9 cellular contexts compared by ENCODE assay signal in the genomic region with DNA sequence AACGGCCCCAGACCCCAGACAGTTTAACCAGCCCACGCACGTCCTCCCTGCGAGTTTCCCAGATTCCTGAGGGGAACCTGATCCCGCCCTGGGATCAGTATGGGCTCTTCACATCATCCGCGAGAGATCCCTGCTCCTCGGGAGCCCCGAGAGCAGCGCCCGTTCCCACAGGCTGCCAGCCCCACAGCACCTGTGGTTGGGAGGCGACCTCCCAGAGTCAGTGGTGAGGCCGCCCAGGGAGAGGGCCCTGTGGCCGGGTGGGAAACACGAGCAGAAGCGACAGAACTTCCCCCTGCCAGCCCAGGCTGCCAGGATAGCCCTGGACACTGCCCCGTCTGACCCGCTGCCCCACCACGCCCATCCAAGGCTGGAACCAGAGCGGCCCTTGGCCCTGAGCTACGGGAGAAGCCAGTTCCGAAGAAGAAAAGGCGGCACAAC. TPM values are rescaled to one million over a fixed set of nuclear protein-coding genes. Genes with fewer than 3 reads are reported as not detected.
A peak's percentile ranks its signal among the peaks of the same experiment; 100 is the strongest.
DNase-seq lines count a peak whose midpoint lies in the region; ATAC-seq and TF ChIP-seq lines count a peak whose summit lies in the region.
"Had no signal": no experiment of that assay in that cellular context is flagged by ENCODE, and none has a peak within 500 bp of the region (broad histone marks: within the 10 kb centered on the region; RNA-seq: fewer than 3 reads in every experiment).

No MANE protein-coding gene starts in this region.

- peaks cover 26 to 45% of the 10 kb centered on the region in 2 donors for H3K4me1 ChIP-seq in naive thymus-derived CD4-positive, alpha-beta T cell (ENCODE audit: control insufficient read depth in 2 of 2, insufficient read depth in 2 of 2, low read length in 2 of 2)
- H3K4me1 ChIP-seq in vagina (peaks cover 51% of the 10 kb centered on the region), GM23248 (ENCODE audit: insufficient read depth) (peaks cover 6% of the 10 kb centered on the region; the same call in 1 of the 2 replicates)

- peaks cover 0 to 9% (median 0%) of the 10 kb centered on the region in 11 donors for H3K9me3 Mint-ChIP-seq in naive thymus-derived CD4-positive, alpha-beta T cell

- H3K9me3 ChIP-seq in naive thymus-derived CD4-positive, alpha-beta T cell (ENCODE audit: control insufficient read depth in 2 of 3, low read length in 3 of 3) = no peaks in the 10 kb centered on the region
- H3K9me3 ChIP-seq in vagina (no peaks in the 10 kb centered on the region), GM23248 (ENCODE audit: low read depth) (no peaks in the 10 kb centered on the region)

- DNase-seq in Right ventricle myocardium superior (peak; percentile 50), Right ventricle myocardium inferior (ENCODE audit: missing footprints) (no peak), dorsolateral prefrontal cortex (no peak), vagina (ENCODE audit: extremely low spot score in 2 of 2) (no peak), NAMALWA (ENCODE audit: low spot score) (no peak), DMS79 (lab: John Stamatoyannopoulos, UW) (no peak), GM23248 (no peak)
- no peak for DNase-seq in naive thymus-derived CD4-positive, alpha-beta T cell
- DNase-seq: cerebellar nuclear complex had no signal

- ATAC-seq in Right ventricle myocardium superior (ENCODE audit: poor library complexity) (peak; percentile 1), Right ventricle myocardium inferior (no peak)
- no peak for ATAC-seq in naive thymus-derived CD4-positive, alpha-beta T cell

- H3K4me3 Mint-ChIP-seq in naive thymus-derived CD4-positive, alpha-beta T cell = peak overlapping the region; percentile 80 to 96 (median 85)

- WGBS in GM23248 (ENCODE audit: low coverage in 1 of 2, low lambda C conversion rate in 2 of 2, missing lambda C conversion rate in 2 of 2), 2 experiments = 54 to 72% methylated on average over 6 to 14 of the region's 23 CpGs

- POLR2A ChIA-PET in naive thymus-derived CD4-positive, alpha-beta T cell (lab: Charles Lee) = interaction anchor here (1.2 to 9.6 kb wide), 11 partner anchors 11 to 278 kb away, joined by 3 to 142 read pairs (median 12); a partner anchor contains a TSS

- H3K27ac ChIP-seq in dorsolateral prefrontal cortex = peak overlapping the region; percentile 70 to 98 (median 95)
- peak overlapping the region; percentile 72 for H3K27ac ChIP-seq in naive thymus-derived CD4-positive, alpha-beta T cell (ENCODE audit: low read depth, low read length)
- peak overlapping the region; percentile 90 for H3K27ac ChIP-seq in vagina
- no peak overlapping the region for H3K27ac ChIP-seq in GM23248

- TF ChIP-seq CTCF in dorsolateral prefrontal cortex (IDR thresholded peaks at IDR 0.05 in 54 of 56, conservative IDR thresholded peaks at IDR 0.05 in 2 of 56; ENCODE audit: low read depth in 1 of 56, partially characterized antibody in 56 of 56) = no peak
- TF ChIP-seq CTCF in vagina (IDR thresholded peaks at IDR 0.05) = no peak

- H3K36me3 Mint-ChIP-seq in naive thymus-derived CD4-positive, alpha-beta T cell = peaks cover 0 to 5% (median 0%) of the 10 kb centered on the region in 5 donors

- peak overlapping the region; percentile 94 to 100 (median 99) for H3K27ac Mint-ChIP-seq in naive thymus-derived CD4-positive, alpha-beta T cell

- H3K27me3 ChIP-seq in dorsolateral prefrontal cortex = peaks cover 0 to 94% (median 20%) of the 10 kb centered on the region in 45 donors
- no peaks in the 10 kb centered on the region for H3K27me3 ChIP-seq in naive thymus-derived CD4-positive, alpha-beta T cell (ENCODE audit: control insufficient read depth in 2 of 2, insufficient read depth in 2 of 2, low read length in 2 of 2)
- no peaks in the 10 kb centered on the region for H3K27me3 ChIP-seq in vagina
- 0 out of 2 replicates have a peak, but pooled peaks cover 3% of the 10 kb centered on the region for H3K27me3 ChIP-seq in GM23248 (replicated peaks; ENCODE audit: insufficient read depth)

- no peak overlapping the region for H2AFZ ChIP-seq in GM23248

- peaks cover 15 to 66% (median 42%) of the 10 kb centered on the region in 7 donors for H3K4me1 Mint-ChIP-seq in naive thymus-derived CD4-positive, alpha-beta T cell

- intact Hi-C loops in Right ventricle myocardium superior (cut with DNase I) = no loop called here
- intact Hi-C loops in Right ventricle myocardium inferior (cut with DNase I) = no loop called here
- intact Hi-C loops in dorsolateral prefrontal cortex (cut with DNase I) = loop anchor here (2.0 to 5.0 kb wide), 2 partner anchors 32 to 35 kb away; a partner anchor contains a TSS
- intact Hi-C loops in naive thymus-derived CD4-positive, alpha-beta T cell (cut with micrococcal nuclease) = loop anchor here (1.0 to 10.0 kb wide), 8 partner anchors 25 to 1128 kb away; a partner anchor contains a TSS
- intact Hi-C loops in vagina (cut with DNase I) = no loop called here

- no peaks in the 10 kb centered on the region for H4K20me1 ChIP-seq in GM23248 (ENCODE audit: insufficient read depth)

- H3K79me2 ChIP-seq in GM23248 (ENCODE audit: insufficient read depth) = no peaks in the 10 kb centered on the region

- no peak overlapping the region for H3K4me2 ChIP-seq in GM23248 (ENCODE audit: unreplicated experiment)

- no peaks in the 10 kb centered on the region for H3F3A ChIP-seq in GM23248 (ENCODE audit: insufficient read depth)

- H3K36me3 ChIP-seq in naive thymus-derived CD4-positive, alpha-beta T cell (ENCODE audit: control insufficient read depth in 2 of 3, insufficient read depth in 3 of 3, low read length in 3 of 3) = no peaks in the 10 kb centered on the region
- H3K36me3 ChIP-seq in vagina (no peaks in the 10 kb centered on the region), GM23248 (ENCODE audit: low read depth) (no peaks in the 10 kb centered on the region)

- peaks cover 0 to 7% (median 0%) of the 10 kb centered on the region in 5 donors for H3K27me3 Mint-ChIP-seq in naive thymus-derived CD4-positive, alpha-beta T cell

- H3K9me2 ChIP-seq in GM23248 (ENCODE audit: insufficient read depth) = no peaks in the 10 kb centered on the region

- H3K9ac ChIP-seq in GM23248 = no peak overlapping the region

- in situ Hi-C loops in GM23248 (cut with MboI) = no loop called here

- CTCF ChIA-PET in naive thymus-derived CD4-positive, alpha-beta T cell (lab: Charles Lee) = interaction anchor here (1.2 to 3.6 kb wide), 2 partner anchors 26 to 32 kb away, joined by 3 to 21 read pairs; no protein-coding TSS in a partner anchor

- no peak for TF ChIP-seq POLR2A in vagina (IDR thresholded peaks at IDR 0.05)

- peak overlapping the region in 29 of 59 donors; percentile 6 to 50 (median 26) for H3K4me3 ChIP-seq in dorsolateral prefrontal cortex
- peak overlapping the region; percentile 39 for H3K4me3 ChIP-seq in naive thymus-derived CD4-positive, alpha-beta T cell (ENCODE audit: low read length)
- H3K4me3 ChIP-seq in vagina = peak overlapping the region; percentile 10 to 33
- no peak overlapping the region for H3K4me3 ChIP-seq in GM23248

RNA-seq across cellular contexts. Expression of a gene that starts 32.8 kb away (rescaled TPM):
- total RNA-seq in Right ventricle myocardium superior (66.4 TPM), Right ventricle myocardium inferior (72.0 TPM), dorsolateral prefrontal cortex (100 to 1,000 TPM in 104 of 120 experiments, 10 to 100 TPM in 16; 72.2 to 218 (median 129) TPM), vagina (780 TPM)
- 1,000 to 10,000 TPM in 2 of 5 experiments, 100 to 1,000 TPM in 2, 10 to 100 TPM in 1; 44.2 to 1,917 (median 255) TPM for total RNA-seq in naive thymus-derived CD4-positive, alpha-beta T cell
- 100 to 1,000 TPM; 383 to 690 TPM for polyA plus RNA-seq in naive thymus-derived CD4-positive, alpha-beta T cell
- 28.8 and 49.0 TPM in 2 replicates for total RNA-seq in GM23248 (2014; rRNA removed; shearing (Covaris generic))
- 34.6 and 35.9 TPM in 2 replicates for polyA plus RNA-seq in GM23248 (2016; fragmentation: Nextera tagmentation; extraction: Ambion mirVana)

RNA-seq across cellular contexts. Expression of a gene that starts 34.8 kb away (rescaled TPM):
- total RNA-seq in Right ventricle myocardium superior (not detected), Right ventricle myocardium inferior (not detected), dorsolateral prefrontal cortex (1 to 10 TPM in 1 of 120 experiments, under 1 TPM in 27, not detected in 92; 0.25 to 1.3 (median 0.47) TPM), vagina (not detected)
- not detected for total RNA-seq in naive thymus-derived CD4-positive, alpha-beta T cell
- under 1 TPM in 1 of 2 donors, not detected in 1; 0.09 TPM for polyA plus RNA-seq in naive thymus-derived CD4-positive, alpha-beta T cell
- total RNA-seq in GM23248 (2014; rRNA removed; shearing (Covaris generic)) = not detected in 2 replicates
- polyA plus RNA-seq in GM23248 (2016; fragmentation: Nextera tagmentation; extraction: Ambion mirVana) = not detected in 2 replicates

Comparison
In these comparisons a context has a peak if more than half of its experiments do, and no peak if none do; other contexts are left out.
1. intact Hi-C loops: an anchor here in dorsolateral prefrontal cortex (2.0 to 5.0 kb wide) and naive thymus-derived CD4-positive, alpha-beta T cell (1.0 to 10.0 kb wide); none called in Right ventricle myocardium superior, Right ventricle myocardium inferior and vagina.